In the genomic region with DNA sequence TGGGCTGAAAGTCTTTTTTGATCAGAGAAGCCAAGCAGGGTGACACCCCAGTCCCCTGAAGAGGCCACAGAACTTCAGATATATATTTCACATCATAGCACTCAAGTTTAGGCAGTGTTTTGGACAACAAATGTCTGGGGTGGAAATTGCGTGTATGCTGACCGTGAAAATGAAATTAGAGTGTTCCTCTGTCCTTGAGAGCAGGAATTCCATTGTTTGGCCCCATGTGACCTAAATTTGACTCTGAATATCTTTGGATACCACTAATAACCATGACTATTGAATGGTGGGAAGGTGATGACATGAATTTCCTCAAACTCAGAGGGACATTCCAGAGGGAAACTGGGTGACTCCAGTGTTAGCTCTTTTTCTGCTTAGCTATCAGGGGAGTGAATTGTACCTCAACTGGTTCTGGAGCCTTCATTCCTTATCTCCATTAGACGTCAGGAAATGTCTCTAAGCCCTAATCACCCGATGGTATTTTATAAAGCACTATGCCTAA, we compare ENCODE assay signal across 27 cellular contexts.
DNase-seq lines count a peak whose midpoint lies in the region; ATAC-seq and TF ChIP-seq lines count a peak whose summit lies in the region.
"Had no signal": no experiment of that assay in that cellular context is flagged by ENCODE, and none has a peak within 500 bp of the region (broad histone marks: within the 10 kb centered on the region; RNA-seq: fewer than 3 reads in every experiment).

No MANE protein-coding gene starts in this region.

- intact Hi-C loops in Right ventricle myocardium superior (cut with DNase I): no loop called here
- intact Hi-C loops in body of pancreas (cut with DNase I): no loop called here
- intact Hi-C loops in spleen (cut with DNase I; ENCODE audit: low total_unique reads): no loop called here

- H3K27ac ChIP-seq in cardiac muscle cell: no peak overlapping the region
- H3K27ac ChIP-seq in body of pancreas: no peak overlapping the region
- peak overlapping the region in 7 of 8 donors; percentile 31 to 70 (median 54) for H3K27ac ChIP-seq in spleen
- H3K27ac ChIP-seq: 22Rv1, ascending aorta, hepatocyte, prostate gland, tibial nerve had no signal

- no peaks in the 10 kb centered on the region for H3K9me3 ChIP-seq in cardiac muscle cell (ENCODE audit: low read depth)
- no peaks in the 10 kb centered on the region for H3K9me3 ChIP-seq in body of pancreas
- peaks cover 0 to 17% (median 6%) of the 10 kb centered on the region in 8 donors for H3K9me3 ChIP-seq in spleen
- H3K9me3 ChIP-seq: ascending aorta, prostate gland, SK-N-SH had no signal

- H3K27ac Mint-ChIP-seq in activated naive CD8-positive, alpha-beta T cell treated with anti-CD3 and anti-CD28 coated beads, Interleukin-2, amount 50 U/mL, for 24 hours: no peak overlapping the region
- H3K27ac Mint-ChIP-seq in glutamatergic neuron (ENCODE audit: unreplicated experiment): no peak overlapping the region
- H3K27ac Mint-ChIP-seq: activated CD4-positive, alpha-beta T cell treated with anti-CD3 and anti-CD28 coated beads, Interleukin-2, amount 10 ng/mL, durations not matched to agents 24 days and 14 days; activated CD8-positive, alpha-beta memory T cell treated with anti-CD3 and anti-CD28 coated beads, Interleukin-2, amount 10 ng/mL, durations not matched to agents 7 days and 5 days; activated T-helper 1 cell treated with anti-CD3 and anti-CD28 coated beads, Interleukin-12 subunit alpha, Interleukin-12 subunit beta, Interleukin-2, Interleukin-4 antibody, amounts not matched to agents 30 ng/mL and 10 ng/mL and 1 ng/mL, durations not matched to agents 14 hours and 24 hours and 36 hours; B cell had no signal

- H3K36me3 ChIP-seq in cardiac muscle cell (no peaks in the 10 kb centered on the region), body of pancreas (replicated peaks in 1 of 2; ENCODE audit: insufficient read depth in 1 of 2, low read depth in 2 of 2) (no peaks in the 10 kb centered on the region), spleen (no peaks in the 10 kb centered on the region)
- H3K36me3 ChIP-seq: ascending aorta, MG63, prostate gland, tibial nerve had no signal

- peaks cover 14% of the 10 kb centered on the region for H3K27me3 Mint-ChIP-seq in activated naive CD8-positive, alpha-beta T cell treated with anti-CD3 and anti-CD28 coated beads, Interleukin-2, amount 50 U/mL, for 24 hours
- H3K27me3 Mint-ChIP-seq in glutamatergic neuron (ENCODE audit: unreplicated experiment): peaks cover 2% of the 10 kb centered on the region
- H3K27me3 Mint-ChIP-seq: B cell had no signal

- no peak overlapping the region for H3K4me3 ChIP-seq in cardiac muscle cell
- no peak overlapping the region for H3K4me3 ChIP-seq in body of pancreas
- no peak overlapping the region for H3K4me3 ChIP-seq in spleen
- H3K4me3 ChIP-seq: ascending aorta, hepatocyte, lung, MG63, prostate gland, tibial nerve had no signal

- WGBS in body of pancreas, 2 donors: 31 to 35% methylated on average over 4 of the region's 4 CpGs
- 29 to 46% (median 43%) methylated on average over 4 of the region's 4 CpGs for WGBS in spleen, 5 donors

- peaks cover 21% of the 10 kb centered on the region for H3K4me1 ChIP-seq in cardiac muscle cell (ENCODE audit: low read depth)
- no peaks in the 10 kb centered on the region for H3K4me1 ChIP-seq in body of pancreas
- peaks cover 0 to 29% (median 4%) of the 10 kb centered on the region in 6 donors for H3K4me1 ChIP-seq in spleen
- H3K4me1 ChIP-seq: ascending aorta, prostate gland, tibial nerve had no signal

- H3K27me3 ChIP-seq in cardiac muscle cell (no peaks in the 10 kb centered on the region), body of pancreas (no peaks in the 10 kb centered on the region), spleen (replicated peaks in 1 of 7) (peaks cover 0 to 4% (median 0%) of the 10 kb centered on the region in 7 donors)
- H3K27me3 ChIP-seq: ascending aorta, MG63, tibial nerve had no signal

- no peaks in the 10 kb centered on the region for H3K36me3 Mint-ChIP-seq in activated naive CD8-positive, alpha-beta T cell treated with anti-CD3 and anti-CD28 coated beads, Interleukin-2, amount 50 U/mL, for 24 hours (ENCODE audit: low read depth)
- no peaks in the 10 kb centered on the region for H3K36me3 Mint-ChIP-seq in glutamatergic neuron (ENCODE audit: unreplicated experiment)

- no peak for TF ChIP-seq POLR2A in body of pancreas (IDR thresholded peaks at IDR 0.05)
- no peak for TF ChIP-seq POLR2A in spleen (IDR thresholded peaks at IDR 0.05)

- TF ChIP-seq CTCF in cardiac muscle cell (IDR thresholded peaks at IDR 0.05; ENCODE audit: low read depth, low read length) (no peak), body of pancreas (IDR thresholded peaks at IDR 0.05) (no peak), spleen (IDR thresholded peaks at IDR 0.05 in 8 of 11, conservative IDR thresholded peaks at IDR 0.05 in 3 of 11) (no peak), glutamatergic neuron (IDR thresholded peaks at IDR 0.05; ENCODE audit: partially characterized antibody, unreplicated experiment) (no peak)

- no peaks in the 10 kb centered on the region for H3K4me1 Mint-ChIP-seq in activated naive CD8-positive, alpha-beta T cell treated with anti-CD3 and anti-CD28 coated beads, Interleukin-2, amount 50 U/mL, for 24 hours
- no peaks in the 10 kb centered on the region for H3K4me1 Mint-ChIP-seq in glutamatergic neuron (ENCODE audit: low read depth, unreplicated experiment)
- H3K4me1 Mint-ChIP-seq: activated CD4-positive, alpha-beta T cell treated with anti-CD3 and anti-CD28 coated beads, Interleukin-2, amount 10 ng/mL, durations not matched to agents 24 days and 14 days; B cell had no signal

- H3K9me3 Mint-ChIP-seq in activated naive CD8-positive, alpha-beta T cell treated with anti-CD3 and anti-CD28 coated beads, Interleukin-2, amount 50 U/mL, for 24 hours: no peaks in the 10 kb centered on the region
- H3K9me3 Mint-ChIP-seq in glutamatergic neuron (ENCODE audit: unreplicated experiment): no peaks in the 10 kb centered on the region

- DNase-seq in cardiac muscle cell (ENCODE audit: low read depth in 1 of 2, low spot score in 1 of 2) (peak; percentile 11 to 83), Right ventricle myocardium superior (no peak), body of pancreas (no peak), iris pigment epithelial cell (ENCODE audit: low read depth) (peak; percentile 16), spleen (no peak), glutamatergic neuron (no peak), NCI-H1092 (lab: John Stamatoyannopoulos, UW) (no peak)
- DNase-seq in activated naive CD8-positive, alpha-beta T cell treated with anti-CD3 and anti-CD28 coated beads, Interleukin-2, amount 50 U/mL, for 24 hours: no peak
- DNase-seq: activated CD4-positive, alpha-beta T cell treated with anti-CD3 and anti-CD28 coated beads, Interleukin-2, amount 10 ng/mL, durations not matched to agents 24 days and 14 days; activated CD8-positive, alpha-beta memory T cell treated with anti-CD3 and anti-CD28 coated beads, Interleukin-2, amount 10 ng/mL, durations not matched to agents 7 days and 5 days; activated naive CD4-positive, alpha-beta T cell treated with anti-CD3 and anti-CD28 coated beads, Interleukin-2, amount 50 U/mL, for 16 hours; DMS53; GOT3; MG63; NCI-H2171 treated with DMSO at 0.1 percent for 48 hours; NCI-H526; SK-N-SH; stimulated activated CD4-positive, alpha-beta T cell treated with anti-CD3 and anti-CD28 coated beads, Interleukin-4, amount 100 ng/mL, for 24 hours; stimulated activated naive CD8-positive, alpha-beta T cell treated with anti-CD3 and anti-CD28 coated beads, Interleukin-15, Interleukin-2, amounts not matched to agents 100 U/mL and 50 U/mL, for 24 hours had no signal

- ATAC-seq in Right ventricle myocardium superior (ENCODE audit: poor library complexity): no peak
- peak; percentile 55 for ATAC-seq in body of pancreas
- no peak for ATAC-seq in activated naive CD8-positive, alpha-beta T cell treated with anti-CD3 and anti-CD28 coated beads, Interleukin-2, amount 50 U/mL, for 24 hours
- ATAC-seq: activated CD8-positive, alpha-beta memory T cell treated with anti-CD3 and anti-CD28 coated beads, Interleukin-2, amount 10 ng/mL, durations not matched to agents 7 days and 5 days; stimulated activated naive CD8-positive, alpha-beta T cell treated with anti-CD3 and anti-CD28 coated beads, Interleukin-15, Interleukin-2, amounts not matched to agents 100 U/mL and 50 U/mL, for 24 hours had no signal

- no peak overlapping the region for H3K4me3 Mint-ChIP-seq in activated naive CD8-positive, alpha-beta T cell treated with anti-CD3 and anti-CD28 coated beads, Interleukin-2, amount 50 U/mL, for 24 hours
- H3K4me3 Mint-ChIP-seq in glutamatergic neuron (ENCODE audit: unreplicated experiment): no peak overlapping the region
- H3K4me3 Mint-ChIP-seq: activated CD4-positive, alpha-beta T cell treated with anti-CD3 and anti-CD28 coated beads, Interleukin-2, amount 10 ng/mL, durations not matched to agents 24 days and 14 days; activated CD8-positive, alpha-beta memory T cell treated with anti-CD3 and anti-CD28 coated beads, Interleukin-2, amount 10 ng/mL, durations not matched to agents 7 days and 5 days; activated T-helper 1 cell treated with anti-CD3 and anti-CD28 coated beads, Interleukin-12 subunit alpha, Interleukin-12 subunit beta, Interleukin-2, Interleukin-4 antibody, amounts not matched to agents 30 ng/mL and 10 ng/mL and 1 ng/mL, durations not matched to agents 14 hours and 24 hours and 36 hours; B cell had no signal

Comparison
In these comparisons a context has a peak if more than half of its experiments do, and no peak if none do; other contexts are left out.
1. DNase-seq: peak in cardiac muscle cell (2 of 2) and iris pigment epithelial cell (single experiment); none in Right ventricle myocardium superior (single experiment), body of pancreas (0 of 4), spleen (single experiment), activated naive CD8-positive, alpha-beta T cell treated with anti-CD3 and anti-CD28 coated beads, Interleukin-2, amount 50 U/mL, for 24 hours (single experiment), glutamatergic neuron (single experiment) and NCI-H1092 (single experiment).
2. H3K27ac ChIP-seq: peak in spleen (7 of 8); none in cardiac muscle cell (single experiment) and body of pancreas (0 of 4).